Comparison of ENCODE assay signal across 22 cellular contexts in genomic region chr13:37490176-37490575, GRCh38.
DNase-seq lines count a peak whose midpoint lies in the region; ATAC-seq, FAIRE-seq and TF ChIP-seq lines count a peak whose summit lies in the region.
"Had no signal": no experiment of that assay in that cellular context is flagged by ENCODE, and none has a peak within 500 bp of the region (broad histone marks: within the 10 kb centered on the region; RNA-seq: fewer than 3 reads in every experiment).

No MANE protein-coding gene starts in this region.

- H3K4me3 ChIP-seq in ACC112 (ENCODE audit: low read depth, low read length) (no peak overlapping the region), IMR-90 (ENCODE audit: insufficient read depth, low read depth, low read length) (no peak overlapping the region), osteoblast (ENCODE audit: insufficient read depth, low read length) (no peak overlapping the region), Caco-2 (ENCODE audit: low read depth, low read length) (no peak overlapping the region)
- H3K4me3 ChIP-seq: GM12878, GM23338, HAP-1, PC-9 had no signal

- H3K9me1 ChIP-seq in IMR-90 (ENCODE audit: insufficient read depth, low read length) = peaks cover 5% of the 10 kb centered on the region

- H3K79me2 ChIP-seq in ACC112 (ENCODE audit: control insufficient read depth, insufficient read depth, low read length, unreplicated experiment) = no peaks in the 10 kb centered on the region
- H3K79me2 ChIP-seq in osteoblast (ENCODE audit: insufficient read depth, low read length) = no peaks in the 10 kb centered on the region

- no peaks in the 10 kb centered on the region for H3K9me3 Mint-ChIP-seq in Caco-2 (ENCODE audit: unreplicated experiment)
- H3K9me3 Mint-ChIP-seq: GM23338 had no signal

- peak; percentile 98 for FAIRE-seq in endometrium (lab: Jason Lieb, UNC)
- FAIRE-seq: D721Med, GM12878 had no signal

- H3K4me3 Mint-ChIP-seq in Caco-2 (ENCODE audit: unreplicated experiment) = no peak overlapping the region
- H3K4me3 Mint-ChIP-seq: B cell, CD14-positive monocyte, GM23338 had no signal

- H2BK5ac ChIP-seq in IMR-90 (ENCODE audit: low read depth, low read length, poor library complexity, severe bottlenecking) = no peak overlapping the region

- intact Hi-C loops in IMR-90 (cut with micrococcal nuclease) (loop anchor here (1.0 kb wide), 1 partner anchor 8 kb away; no protein-coding TSS in a partner anchor), Caco-2 (cut with micrococcal nuclease; ENCODE audit: unreplicated experiment) (no loop called here)

- H3K4me1 Mint-ChIP-seq in Caco-2 (ENCODE audit: low read depth, unreplicated experiment) = no peaks in the 10 kb centered on the region
- H3K4me1 Mint-ChIP-seq: B cell, CD14-positive monocyte had no signal

- no peak overlapping the region for H3K4ac ChIP-seq in IMR-90 (ENCODE audit: low read depth, low read length)

- H3K36me3 Mint-ChIP-seq in Caco-2 (ENCODE audit: insufficient read depth, unreplicated experiment) = no peaks in the 10 kb centered on the region
- H3K36me3 Mint-ChIP-seq: CD14-positive monocyte had no signal

- no peak overlapping the region for H3K27ac Mint-ChIP-seq in Caco-2 (ENCODE audit: unreplicated experiment)
- H3K27ac Mint-ChIP-seq: B cell, CD14-positive monocyte, GM23338 had no signal

- no peak overlapping the region for H2AK5ac ChIP-seq in IMR-90 (ENCODE audit: low read depth, low read length)

- H3K27me3 Mint-ChIP-seq in Caco-2 (ENCODE audit: insufficient read depth, unreplicated experiment) = peaks cover 2% of the 10 kb centered on the region
- H3K27me3 Mint-ChIP-seq: B cell had no signal

- no peak overlapping the region for H4K8ac ChIP-seq in IMR-90 (ENCODE audit: low read depth in 2 of 2, low read length in 2 of 2)

- no peak overlapping the region for H3K27ac ChIP-seq in ACC112 (ENCODE audit: low read depth, low read length)
- no peak overlapping the region for H3K27ac ChIP-seq in IMR-90 (ENCODE audit: insufficient read depth, low read length)
- H3K27ac ChIP-seq in osteoblast (ENCODE audit: low read depth, low read length) = peak overlapping the region; percentile 96
- H3K27ac ChIP-seq: PC-9 had no signal

- dilution Hi-C loops in IMR-90 (cut with HindIII; ENCODE audit: low sequenced_read_pairs, unreplicated experiment) = no loop called here

- TF ChIP-seq CTCF in IMR-90 (conservative IDR thresholded peaks at IDR 0.05; ENCODE audit: low read depth, low read length) (no peak), osteoblast (IDR thresholded peaks at IDR 0.05; ENCODE audit: extremely low read depth, low read depth, low read length) (no peak), Caco-2 (IDR thresholded peaks at IDR 0.05; ENCODE audit: insufficient read depth in 1 of 2, low read depth in 1 of 2, low read length in 1 of 2, severe bottlenecking in 1 of 2, unreplicated experiment in 1 of 2) (no peak)

- H3K4me2 ChIP-seq in IMR-90 (ENCODE audit: low read depth, low read length) (no peak overlapping the region), osteoblast (ENCODE audit: insufficient read depth, low read length) (no peak overlapping the region)
- H3K4me2 ChIP-seq: GM23338, PC-9 had no signal

- H4K91ac ChIP-seq in IMR-90 (ENCODE audit: insufficient read depth, low read depth, low read length) = no peak overlapping the region

- H4K5ac ChIP-seq in IMR-90 (ENCODE audit: low read depth, low read length) = no peak overlapping the region; the same call in 1 of the 2 replicates

- CTCF ChIA-PET in IMR-90 (lab: Yijun Ruan, JAX) = no interaction called here
- CTCF ChIA-PET in Caco-2 (lab: Charles Lee) = no interaction called here

- H3K4me1 ChIP-seq in ACC112 (ENCODE audit: control insufficient read depth, insufficient read depth, low read length, unreplicated experiment) (peaks cover 33% of the 10 kb centered on the region), IMR-90 (ENCODE audit: control insufficient read depth, insufficient read depth, low read length) (peaks cover 4% of the 10 kb centered on the region; the same call in 1 of the 2 replicates), osteoblast (ENCODE audit: insufficient read depth, low read length) (peaks cover 75% of the 10 kb centered on the region), Caco-2 (no peaks in the 10 kb centered on the region)
- H3K4me1 ChIP-seq: HAP-1 had no signal

- H2BK15ac ChIP-seq in IMR-90 (ENCODE audit: low read depth, low read length) = no peak overlapping the region

- H3K27me3 ChIP-seq in ACC112 (ENCODE audit: insufficient read depth, low read length) (no peaks in the 10 kb centered on the region), IMR-90 (ENCODE audit: control insufficient read depth, insufficient read depth, low read length) (no peaks in the 10 kb centered on the region), osteoblast (ENCODE audit: insufficient read depth, low read length) (no peaks in the 10 kb centered on the region), Caco-2 (replicated peaks; ENCODE audit: control insufficient read depth, insufficient read depth, low read length) (no peaks in the 10 kb centered on the region; the same call in 1 of the 2 replicates)

- H3K18ac ChIP-seq in IMR-90 (ENCODE audit: low read depth, low read length) = peak overlapping the region; percentile 46; the same call in 1 of the 2 replicates

- H3K9me3 ChIP-seq in IMR-90 (ENCODE audit: control insufficient read depth, insufficient read depth, low read length) (no peaks in the 10 kb centered on the region), osteoblast (ENCODE audit: low read depth, low read length) (no peaks in the 10 kb centered on the region), Caco-2 (no peaks in the 10 kb centered on the region)
- H3K9me3 ChIP-seq: HAP-1 had no signal

- no peak overlapping the region for H3K56ac ChIP-seq in IMR-90 (ENCODE audit: extremely low read depth, insufficient read depth, low read length)

- no peaks in the 10 kb centered on the region for H3K79me1 ChIP-seq in IMR-90 (ENCODE audit: low read depth in 1 of 2, low read length in 2 of 2)

- no peak for ATAC-seq in IMR-90 (ENCODE audit: low read depth)
- no peak for ATAC-seq in GM21367 (IDR thresholded peaks at IDR 0.05; ENCODE audit: unreplicated experiment)
- ATAC-seq: GM12878, GM23338 had no signal

- POLR2A ChIA-PET in IMR-90 (lab: Charles Lee; ENCODE audit: unreplicated experiment) (no interaction called here), Caco-2 (lab: Charles Lee) (no interaction called here)

- TF ChIP-seq RAD21 in IMR-90 (IDR thresholded peaks at IDR 0.05; ENCODE audit: low read length) = no peak

- no peak overlapping the region for H3K9ac ChIP-seq in IMR-90 (ENCODE audit: low read depth, low read length)

- H2BK20ac ChIP-seq in IMR-90 (ENCODE audit: low read depth, low read length) = no peak overlapping the region; the same call in 1 of the 2 replicates

- H3K14ac ChIP-seq in IMR-90 (replicated peaks; ENCODE audit: low read depth, low read length) = no peak overlapping the region

- no peak overlapping the region for H2AK9ac ChIP-seq in IMR-90 (replicated peaks; ENCODE audit: low read depth, low read length, poor library complexity)

- H4K20me1 ChIP-seq in IMR-90 (ENCODE audit: insufficient read depth, low read length) (no peaks in the 10 kb centered on the region), osteoblast (ENCODE audit: insufficient read depth, low read length) (no peaks in the 10 kb centered on the region)

- H2AFZ ChIP-seq in ACC112 (ENCODE audit: low read length, unreplicated experiment) (peak overlapping the region; percentile 30), IMR-90 (replicated peaks; ENCODE audit: low read length, poor library complexity) (no peak overlapping the region), osteoblast (ENCODE audit: low read length) (no peak overlapping the region)
- H2AFZ ChIP-seq: GM23338, PC-9 had no signal

- no peaks in the 10 kb centered on the region for H3K36me3 ChIP-seq in ACC112 (ENCODE audit: insufficient read depth, low read length)
- no peaks in the 10 kb centered on the region for H3K36me3 ChIP-seq in IMR-90 (ENCODE audit: control insufficient read depth, insufficient read depth, low read length)
- no peaks in the 10 kb centered on the region for H3K36me3 ChIP-seq in osteoblast (ENCODE audit: insufficient read depth, low read length)
- no peaks in the 10 kb centered on the region for H3K36me3 ChIP-seq in Caco-2 (ENCODE audit: control insufficient read depth, insufficient read depth, low read length)
- H3K36me3 ChIP-seq: HAP-1 had no signal

- no peak for TF ChIP-seq POLR2A in IMR-90 (IDR thresholded peaks at IDR 0.05; ENCODE audit: low read depth, low read length)

- in situ Hi-C loops in IMR-90 (cut with MboI; ENCODE audit: low sequenced_read_pairs) = no loop called here

- no peak overlapping the region for H2BK120ac ChIP-seq in IMR-90 (ENCODE audit: low read depth, low read length)

- no TSS peak for BruUV-seq in IMR-90 (replicated peaks; lab: Mats Ljungman, UMichigan)
- BruUV-seq in Caco-2 (replicated peaks; lab: Mats Ljungman, UMichigan) = no TSS peak

- DNase-seq in IMR-90 = peak; percentile 14
- DNase-seq in osteoblast (ENCODE audit: insufficient read length, low spot score, missing footprints) = no peak
- no peak for DNase-seq in stimulated activated CD4-positive, alpha-beta T cell treated with anti-CD3 and anti-CD28 coated beads, Interleukin-4, amount 100 ng/mL, for 1 hour
- DNase-seq in Caco-2 = no peak
- DNase-seq: KG1, NCI-H1092 treated with DMSO at 0.1 percent for 48 hours, NCI-H1436 treated with DMSO at 0.1 percent for 48 hours, NCI-H1930, NCI-H226, NCI-H510A treated with DMSO at 0.1 percent for 48 hours, PC-9, RPMI8226, SHP77 treated with DMSO at 0.1 percent for 48 hours had no signal

- no peak overlapping the region for H3K23ac ChIP-seq in IMR-90 (ENCODE audit: low read depth, low read length)

TF ChIP-seq in IMR-90, 13 proteins besides CTCF, POLR2A, EP300 and RAD21:
- TF ChIP-seq USF2 (IDR thresholded peaks at IDR 0.05; ENCODE audit: low read depth, low read length) (no peak), MAFK (IDR thresholded peaks at IDR 0.05; ENCODE audit: low read depth, low read length) (no peak), MAZ (IDR thresholded peaks at IDR 0.05; ENCODE audit: borderline replicate concordance, low read depth, low read length) (no peak), FOS (IDR thresholded peaks at IDR 0.05; ENCODE audit: low read depth, low read length) (no peak), RCOR1 (IDR thresholded peaks at IDR 0.05; ENCODE audit: insufficient replicate concordance, low read length) (no peak)
TF ChIP-seq in IMR-90: peak in this region for 0.
